ENCODE assay signal across 12 cellular contexts in the genomic region with DNA sequence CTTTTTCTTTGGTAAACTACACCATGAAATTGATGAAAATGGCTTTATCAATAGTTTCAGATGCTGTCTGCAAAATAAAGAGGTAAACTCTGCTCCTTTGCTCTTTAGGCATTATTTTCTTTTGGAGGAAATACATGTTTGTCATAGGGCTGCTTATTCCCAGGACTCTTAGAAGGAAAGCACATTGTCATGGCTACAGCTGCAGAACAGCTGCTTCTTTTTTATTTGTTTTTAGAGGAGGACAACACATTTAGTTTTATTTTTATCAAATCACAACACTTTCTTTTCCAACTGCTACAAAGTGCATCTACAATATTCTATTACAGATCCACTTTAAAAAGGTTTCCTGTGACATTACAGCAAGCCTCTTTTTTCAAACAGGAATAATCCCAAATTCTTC.
"Had no signal": no experiment of that assay in that cellular context is flagged by ENCODE, and none has a peak within 500 bp of the region (broad histone marks: within the 10 kb centered on the region; RNA-seq: fewer than 3 reads in every experiment).

No MANE protein-coding gene starts in this region.

- H3K36me3 Mint-ChIP-seq: activated naive CD8-positive, alpha-beta T cell treated with anti-CD3 and anti-CD28 coated beads for 36 hours; immature natural killer cell; natural killer cell treated with Interleukin-12 subunit alpha and Interleukin-12 subunit beta and Interleukin-15 and Interleukin-18, amount 100 ng/mL, for 72 hours; WTC11 had no signal

- ATAC-seq: WTC11 had no signal

- H3K4me3 ChIP-seq: breast epithelium, right atrium auricular region, SJSA1, thoracic aorta had no signal

- DNase-seq: activated CD4-positive, alpha-beta T cell treated with anti-CD3 and anti-CD28 coated beads, Interleukin-2, amount 50 U/mL, for 1 hour; activated CD8-positive, alpha-beta memory T cell treated with anti-CD3 and anti-CD28 coated beads for 24 hours; activated naive CD8-positive, alpha-beta T cell treated with anti-CD3 and anti-CD28 coated beads for 36 hours; immature natural killer cell; nucleus accumbens had no signal

- H3K9me3 ChIP-seq: breast epithelium, right atrium auricular region, SJSA1, thoracic aorta had no signal

- H3K36me3 ChIP-seq: breast epithelium, right atrium auricular region, SJSA1, thoracic aorta had no signal

- H3K27ac Mint-ChIP-seq: activated naive CD8-positive, alpha-beta T cell treated with anti-CD3 and anti-CD28 coated beads for 36 hours; immature natural killer cell; stimulated activated naive CD8-positive, alpha-beta T cell treated with anti-CD3 and anti-CD28 coated beads, Interleukin-15, Interleukin-2, amounts not matched to agents 100 ng/mL and 50 ng/mL, for 24 hours; WTC11 had no signal

- H3K27me3 ChIP-seq: right atrium auricular region, SJSA1 had no signal

- H3K4me1 ChIP-seq: breast epithelium, SJSA1 had no signal

- H3K9me3 Mint-ChIP-seq: natural killer cell treated with Interleukin-12 subunit alpha and Interleukin-12 subunit beta and Interleukin-15 and Interleukin-18, amount 100 ng/mL, for 72 hours; stimulated activated naive CD8-positive, alpha-beta T cell treated with anti-CD3 and anti-CD28 coated beads, Interleukin-15, Interleukin-2, amounts not matched to agents 100 ng/mL and 50 ng/mL, for 24 hours had no signal

- H3K27ac ChIP-seq: right atrium auricular region, SJSA1, thoracic aorta had no signal

- H3K4me3 Mint-ChIP-seq: activated naive CD8-positive, alpha-beta T cell treated with anti-CD3 and anti-CD28 coated beads for 36 hours; immature natural killer cell; stimulated activated naive CD8-positive, alpha-beta T cell treated with anti-CD3 and anti-CD28 coated beads, Interleukin-15, Interleukin-2, amounts not matched to agents 100 ng/mL and 50 ng/mL, for 24 hours; WTC11 had no signal
